In the genomic region with DNA sequence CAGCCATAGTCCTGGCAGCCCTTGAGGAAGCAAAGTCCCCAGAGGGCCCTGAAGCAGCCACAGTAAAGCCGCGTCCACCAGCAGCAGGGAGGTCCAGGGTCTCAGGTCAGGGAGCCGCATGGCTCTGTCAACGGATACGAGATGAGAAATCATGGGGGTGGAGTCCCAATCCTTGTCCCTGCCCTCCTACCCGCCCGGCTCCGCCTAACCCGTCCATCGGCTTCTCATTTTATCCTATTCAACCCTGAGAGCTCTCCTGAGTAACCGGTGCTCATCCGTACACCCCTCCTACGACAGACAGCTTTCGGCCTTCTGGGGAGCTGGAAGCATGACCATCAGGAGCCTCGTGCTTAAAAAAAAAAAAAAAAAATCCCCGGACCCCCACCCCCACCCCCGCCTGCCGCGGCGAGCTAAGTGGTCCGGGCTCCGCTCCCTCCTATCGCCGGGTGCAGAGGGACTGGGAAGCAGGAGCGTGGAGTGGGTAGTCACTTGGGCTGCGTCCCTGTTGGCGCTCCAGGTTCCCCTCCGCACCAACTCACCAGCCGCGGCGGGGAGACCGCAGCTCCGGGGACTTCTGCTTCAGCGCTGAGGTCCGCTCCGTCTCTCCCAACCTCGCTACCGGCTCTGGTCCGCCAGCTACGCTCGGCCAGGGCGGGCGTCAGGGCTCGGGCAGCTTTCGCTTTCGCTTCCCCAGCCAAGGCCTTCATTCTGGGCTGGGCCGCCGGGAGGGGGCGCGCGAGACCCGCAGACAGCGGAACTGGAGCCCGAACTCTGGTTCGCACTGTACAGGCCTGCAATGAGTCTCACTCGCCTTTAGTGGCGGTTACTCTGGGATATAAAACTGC, we compare ENCODE assay signal across 1 cellular context.
TF ChIP-seq lines count a peak whose summit lies in the region.

Gene TAP2, minus strand, starts transcription at position 626 of the 845 bp plus-strand sequence. Its CDS starts 506 bp downstream, at position 120.

TF ChIP-seq in GM23338, 12 proteins besides CTCF, POLR2A, EP300 and RAD21 (continued from another document):
- no peak for TF ChIP-seq ZNF331 (CRISPR knock-in tag; IDR thresholded peaks at IDR 0.05; ENCODE audit: low read depth)
- no peak for TF ChIP-seq ZNF462 (CRISPR knock-in tag; IDR thresholded peaks at IDR 0.05)
